In the genomic region with DNA sequence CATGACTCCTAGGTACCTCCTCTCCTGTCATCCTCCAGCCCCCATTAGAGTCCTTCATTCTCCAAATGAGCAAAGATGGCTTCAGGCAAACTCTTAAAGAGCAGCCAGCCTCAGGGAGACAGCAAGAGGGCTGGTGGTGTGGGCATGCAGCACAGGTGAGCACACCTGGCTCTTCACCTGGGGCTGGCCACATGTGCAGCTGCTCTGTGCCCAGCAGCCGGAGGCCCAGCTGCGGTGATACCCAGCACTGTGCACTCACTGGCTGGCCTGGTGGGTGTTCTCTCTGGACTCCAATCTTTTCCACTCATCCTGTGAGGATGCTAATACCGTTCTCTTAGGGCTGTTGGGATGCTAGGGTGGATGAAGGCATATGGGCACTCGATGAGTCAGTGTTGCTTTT, we compare ENCODE assay signal across 17 cellular contexts.
A peak's percentile ranks its signal among the peaks of the same experiment; 100 is the strongest.
DNase-seq lines count a peak whose midpoint lies in the region; ATAC-seq and TF ChIP-seq lines count a peak whose summit lies in the region.
"Had no signal": no experiment of that assay in that cellular context is flagged by ENCODE, and none has a peak within 500 bp of the region (broad histone marks: within the 10 kb centered on the region; RNA-seq: fewer than 3 reads in every experiment).

No MANE protein-coding gene starts in this region.

- no peak overlapping the region for H3K27ac ChIP-seq in foreskin keratinocyte
- H3K27ac ChIP-seq: 22Rv1, PC-9, SJSA1 had no signal

- intact Hi-C loops in left ventricle myocardium superior (cut with micrococcal nuclease): no loop called here

- peak in 2 of 3 experiments; percentile 28 to 53 for DNase-seq in NCI-H1417 (lab: John Stamatoyannopoulos, UW)
- no peak for DNase-seq in NCI-H1417 treated with DMSO at 0.1 percent for 48 hours (lab: John Stamatoyannopoulos, UW)
- peak; percentile 48 for DNase-seq in Ammon's horn (ENCODE audit: low spot score)
- peak; percentile 39 for DNase-seq in EH (ENCODE audit: low read depth)
- DNase-seq in foreskin keratinocyte: no peak
- DNase-seq in stimulated activated CD8-positive, alpha-beta memory T cell treated with anti-CD3 and anti-CD28 coated beads, Interleukin-4, amount 100 ng/mL, for 48 hours: no peak
- no peak for DNase-seq in left ventricle myocardium superior
- DNase-seq: AML-193, COR-L47, NCI-H1105, NCI-H2029 treated with DMSO at 0.1 percent for 48 hours, NCI-H446 treated with DMSO at 0.1 percent for 48 hours, PC-9 had no signal

- ATAC-seq in foreskin keratinocyte: peak; percentile 10
- no peak for ATAC-seq in HG02588 (IDR thresholded peaks at IDR 0.05; ENCODE audit: unreplicated experiment)
- ATAC-seq in left ventricle myocardium superior: no peak
- ATAC-seq: K562 had no signal

- H3K4me1 ChIP-seq in foreskin keratinocyte: no peaks in the 10 kb centered on the region

- TF ChIP-seq CTCF in foreskin keratinocyte (conservative IDR thresholded peaks at IDR 0.05): no peak

- no peaks in the 10 kb centered on the region for H3K27me3 ChIP-seq in foreskin keratinocyte
- H3K27me3 ChIP-seq: SJSA1 had no signal

Comparison
In these comparisons a context has a peak if more than half of its experiments do, and no peak if none do; other contexts are left out.
1. DNase-seq: peak in NCI-H1417 (2 of 3), Ammon's horn (single experiment) and EH (single experiment); none in NCI-H1417 treated with DMSO at 0.1 percent for 48 hours (single experiment), foreskin keratinocyte (0 of 2), stimulated activated CD8-positive, alpha-beta memory T cell treated with anti-CD3 and anti-CD28 coated beads, Interleukin-4, amount 100 ng/mL, for 48 hours (single experiment) and left ventricle myocardium superior (single experiment).